Comparison of ENCODE assay signal across 11 cellular contexts in genomic region chr6:31053187-31053586, GRCh38. TPM values are rescaled to one million over a fixed set of nuclear protein-coding genes. Genes with fewer than 3 reads are reported as not detected.
DNase-seq lines count a peak whose midpoint lies in the region; ATAC-seq and TF ChIP-seq lines count a peak whose summit lies in the region.
"Not testable (repeated sequence)": the region's sequence is repeated elsewhere in the genome, so short reads cannot be mapped to it uniquely, and the experiment has no call there.
"Had no signal": no experiment of that assay in that cellular context is flagged by ENCODE, and none has a peak within 500 bp of the region (broad histone marks: within the 10 kb centered on the region; RNA-seq: fewer than 3 reads in every experiment).

No MANE protein-coding gene starts in this region.

- CTCF ChIA-PET in activated B cell treated with CpG ODN at 0.5 μM for 24 hours (lab: Charles Lee), result interaction anchor here (0.9 kb wide), 1 partner anchor 34 kb away, joined by 3 read pairs; no protein-coding TSS in a partner anchor

- peak overlapping the region; percentile 63 for H3K9ac ChIP-seq in Karpas-422 (ENCODE audit: low read length)

- 0 out of 2 replicates have a peak overlapping the region, but pooled peaks have one; percentile 88 for H2AFZ ChIP-seq in Karpas-422 (ENCODE audit: low read length)

- peak overlapping the region; percentile 79 for H3K27ac Mint-ChIP-seq in activated B cell treated with CpG ODN at 0.5 μM for 24 hours
- H3K27ac Mint-ChIP-seq in nephron progenitor cell, result peak overlapping the region; percentile 14

- H3K79me2 ChIP-seq in Karpas-422 (ENCODE audit: low read length), result not testable (repeated sequence)

- not testable (repeated sequence) for H4K20me1 ChIP-seq in Karpas-422 (ENCODE audit: insufficient read depth, low read depth, low read length)

- peak overlapping the region; percentile 84 for H3K4me3 Mint-ChIP-seq in activated B cell treated with CpG ODN at 0.5 μM for 24 hours
- not testable (repeated sequence) for H3K4me3 Mint-ChIP-seq in nephron progenitor cell

- H3K4me1 Mint-ChIP-seq in activated B cell treated with CpG ODN at 0.5 μM for 24 hours (peaks cover 24% of the 10 kb centered on the region), nephron progenitor cell (peaks cover 33% of the 10 kb centered on the region)

- DNase-seq in GM06990 (ENCODE audit: extremely low read depth, insufficient read length); activated B cell treated with CpG ODN at 0.5 μM for 24 hours; nephron progenitor cell: not testable (repeated sequence)
- DNase-seq in GM12865 (ENCODE audit: low read depth) (peak; percentile 58), GM13977 (ENCODE audit: low spot score) (peak; percentile 45), Karpas-422 (peak; percentile 67)

- not testable (repeated sequence) for H3K27me3 ChIP-seq in GM06990 (replicated peaks; ENCODE audit: control insufficient read depth, insufficient read depth, low read length); Karpas-422 (ENCODE audit: low read length)

- in situ Hi-C loops in GM13977 (cut with MboI; ENCODE audit: low pct_unique_long_range_greater_than_20kb, low sequenced_read_pairs, unreplicated experiment), result not testable (repeated sequence)

- peaks cover 25% of the 10 kb centered on the region for H3K36me3 Mint-ChIP-seq in activated B cell treated with CpG ODN at 0.5 μM for 24 hours (ENCODE audit: low read depth)
- not testable (repeated sequence) for H3K36me3 Mint-ChIP-seq in nephron progenitor cell (ENCODE audit: low read depth)

- H3K9me3 ChIP-seq in Karpas-422 (ENCODE audit: low read length), result not testable (repeated sequence)

- peak; percentile 65 for ATAC-seq in activated B cell treated with CpG ODN at 0.5 μM for 24 hours (ENCODE audit: low read depth)

- H3K36me3 ChIP-seq in GM06990 (ENCODE audit: control insufficient read depth, insufficient read depth, low read length); Karpas-422 (ENCODE audit: insufficient read depth, low read length): not testable (repeated sequence)

- H3K27ac ChIP-seq in Karpas-422 (ENCODE audit: low read length), result not testable (repeated sequence)
- peak overlapping the region; percentile 15 for H3K27ac ChIP-seq in cingulate gyrus (ENCODE audit: low read depth, low read length)

- H3K4me2 ChIP-seq in Karpas-422 (ENCODE audit: low read depth, low read length, poor library complexity, severe bottlenecking), result peak overlapping the region; percentile 46

- H3K27me3 Mint-ChIP-seq in activated B cell treated with CpG ODN at 0.5 μM for 24 hours, result not testable (repeated sequence)
- peaks cover 30% of the 10 kb centered on the region for H3K27me3 Mint-ChIP-seq in nephron progenitor cell (ENCODE audit: low read depth, poor library complexity)

- not testable (repeated sequence) for TF ChIP-seq CTCF in GM06990 (IDR thresholded peaks at IDR 0.05; ENCODE audit: insufficient read depth, low read length, poor library complexity, severe bottlenecking); GM12865 (IDR thresholded peaks at IDR 0.05; ENCODE audit: insufficient read depth, low read depth, low read length, missing control alignments); GM13977 (IDR thresholded peaks at IDR 0.05; ENCODE audit: extremely low read depth, insufficient read depth, missing control alignments); activated B cell treated with CpG ODN at 0.5 μM for 24 hours (IDR thresholded peaks at IDR 0.05); nephron progenitor cell (IDR thresholded peaks at IDR 0.05)

- H3K4me1 ChIP-seq in Karpas-422 (ENCODE audit: low read length), result peaks cover 12% of the 10 kb centered on the region

- POLR2A ChIA-PET in activated B cell treated with CpG ODN at 0.5 μM for 24 hours (lab: Charles Lee), result not testable (repeated sequence)

- intact Hi-C loops in activated B cell treated with CpG ODN at 0.5 μM for 24 hours (cut with micrococcal nuclease), result not testable (repeated sequence)

- not testable (repeated sequence) for H3K9me3 Mint-ChIP-seq in activated B cell treated with CpG ODN at 0.5 μM for 24 hours, nephron progenitor cell

- H3K4me3 ChIP-seq in GM06990 (replicated peaks; ENCODE audit: low read depth, low read length), result peak overlapping the region; percentile 65
- H3K4me3 ChIP-seq in GM12865 (ENCODE audit: low read depth, low read length), result not testable (repeated sequence)
- peak overlapping the region; percentile 46 for H3K4me3 ChIP-seq in Karpas-422 (ENCODE audit: low read length)

- H3K9me2 ChIP-seq in Karpas-422 (replicated peaks; ENCODE audit: insufficient read depth, low read length), result not testable (repeated sequence)

RNA-seq across cellular contexts. Expression of gene MUC22, which starts 42.9 kb away (rescaled TPM):
- not detected in 2 replicates for total RNA-seq in Karpas-422 (2014; rRNA removed; shearing (Covaris generic); ENCODE audit: low replicate concordance)
- not detected in 2 replicates for total RNA-seq in activated B cell treated with CpG ODN at 0.5 μM for 24 hours
- total RNA-seq: Calu3; CD8-positive, alpha-beta T cell; GM23248; HT-29 had no signal

RNA-seq across cellular contexts. Expression of gene C6orf15, which starts 59.2 kb away (rescaled TPM):
- total RNA-seq in Karpas-422 (2014; rRNA removed; shearing (Covaris generic); ENCODE audit: low replicate concordance), result not detected in 2 replicates
- not detected in 2 replicates for total RNA-seq in activated B cell treated with CpG ODN at 0.5 μM for 24 hours
- total RNA-seq: Calu3; CD8-positive, alpha-beta T cell; GM23248 had no signal
